Comparison of ENCODE assay signal across 21 cellular contexts in genomic region chr17:34285304-34285792, GRCh38. TPM values are rescaled to one million over a fixed set of nuclear protein-coding genes. Genes with fewer than 3 reads are reported as not detected.
"Had no signal": no experiment of that assay in that cellular context is flagged by ENCODE, and none has a peak within 500 bp of the region (broad histone marks: within the 10 kb centered on the region; RNA-seq: fewer than 3 reads in every experiment).

Gene CCL11 (plus strand): TSS chr17:34285742. CDS start chr17:34285809, 67 bp downstream.

- H3K27ac Mint-ChIP-seq: activated CD4-positive, alpha-beta memory T cell treated with anti-CD3 and anti-CD28 coated beads, Interleukin-2, amount 10 ng/mL, durations not matched to agents 7 days and 5 days; activated naive CD4-positive, alpha-beta T cell treated with anti-CD3 and anti-CD28 coated beads, Interleukin-2, amount 10 ng/mL, durations not matched to agents 7 days and 5 days; activated T-cell treated with anti-CD3 and anti-CD28 coated beads, Interleukin-2, amount 50 U/mL, for 72 hours; immature natural killer cell; stimulated activated memory B cell treated with anti-CD40 and anti-IgM and Interleukin-4, amounts not matched to agents 10 μg/mL and 1 μg/mL and 100 μg/mL, for 72 hours; WTC11 had no signal

- H3K36me3 Mint-ChIP-seq: activated naive CD4-positive, alpha-beta T cell treated with anti-CD3 and anti-CD28 coated beads, Interleukin-2, amount 10 ng/mL, durations not matched to agents 7 days and 5 days; immature natural killer cell; stimulated activated memory B cell treated with anti-CD40 and anti-IgM and Interleukin-4, amounts not matched to agents 10 μg/mL and 1 μg/mL and 100 μg/mL, for 72 hours; WTC11 had no signal

- H3K9me3 Mint-ChIP-seq: activated CD4-positive, alpha-beta memory T cell treated with anti-CD3 and anti-CD28 coated beads, Interleukin-2, amount 10 ng/mL, durations not matched to agents 7 days and 5 days; activated naive CD4-positive, alpha-beta T cell treated with anti-CD3 and anti-CD28 coated beads, Interleukin-2, amount 10 ng/mL, durations not matched to agents 7 days and 5 days; activated T-cell treated with anti-CD3 and anti-CD28 coated beads, Interleukin-2, amount 50 U/mL, for 72 hours; immature natural killer cell; nephron; WTC11 had no signal

- H3K4me3 Mint-ChIP-seq: activated CD4-positive, alpha-beta memory T cell treated with anti-CD3 and anti-CD28 coated beads, Interleukin-2, amount 10 ng/mL, durations not matched to agents 7 days and 5 days; activated naive CD4-positive, alpha-beta T cell treated with anti-CD3 and anti-CD28 coated beads, Interleukin-2, amount 10 ng/mL, durations not matched to agents 7 days and 5 days; activated T-cell treated with anti-CD3 and anti-CD28 coated beads, Interleukin-2, amount 50 U/mL, for 72 hours; immature natural killer cell; nephron; stimulated activated memory B cell treated with anti-CD40 and anti-IgM and Interleukin-4, amounts not matched to agents 10 μg/mL and 1 μg/mL and 100 μg/mL, for 72 hours; WTC11 had no signal

- H3K4me1 Mint-ChIP-seq: activated CD4-positive, alpha-beta memory T cell treated with anti-CD3 and anti-CD28 coated beads, Interleukin-2, amount 10 ng/mL, durations not matched to agents 7 days and 5 days; activated naive CD4-positive, alpha-beta T cell treated with anti-CD3 and anti-CD28 coated beads, Interleukin-2, amount 10 ng/mL, durations not matched to agents 7 days and 5 days; immature natural killer cell; stimulated activated memory B cell treated with anti-CD40 and anti-IgM and Interleukin-4, amounts not matched to agents 10 μg/mL and 1 μg/mL and 100 μg/mL, for 72 hours; WTC11 had no signal

- ATAC-seq: activated T-cell treated with anti-CD3 and anti-CD28 coated beads, Interleukin-2, amount 50 U/mL, for 72 hours; sciatic nerve; stimulated activated memory B cell treated with anti-CD40 and anti-IgM and Interleukin-4, amounts not matched to agents 10 μg/mL and 1 μg/mL and 100 μg/mL, for 72 hours; WTC11 had no signal

- DNase-seq: activated CD4-positive, alpha-beta memory T cell treated with anti-CD3 and anti-CD28 coated beads, Interleukin-2, amount 10 ng/mL, durations not matched to agents 7 days and 5 days; activated CD4-positive, alpha-beta T cell treated with anti-CD3 and anti-CD28 coated beads for 48 hours; activated effector memory CD4-positive, alpha-beta T cell treated with anti-CD3 and anti-CD28 coated beads, Interleukin-2, amount 50 U/mL, for 16 hours; activated naive CD4-positive, alpha-beta T cell treated with anti-CD3 and anti-CD28 coated beads, Interleukin-2, amount 10 ng/mL, durations not matched to agents 7 days and 5 days; activated T-cell treated with anti-CD3 and anti-CD28 coated beads, Interleukin-2, amount 50 U/mL, for 72 hours; immature natural killer cell; stimulated activated CD4-positive, alpha-beta T cell treated with anti-CD3 and anti-CD28 coated beads, Interleukin-15, amount 100 ng/mL, for 24 hours; stomach; T-helper 1 cell had no signal

RNA-seq across cellular contexts. Expression of gene CCL11, which starts in this region (rescaled TPM):
- total RNA-seq: activated CD4-positive, alpha-beta memory T cell treated with anti-CD3 and anti-CD28 coated beads, Interleukin-2, amount 10 ng/mL, durations not matched to agents 7 days and 5 days; activated T-cell treated with anti-CD3 and anti-CD28 coated beads, Interleukin-2, amount 50 U/mL, for 72 hours; cerebellum; dermis microvascular lymphatic vessel endothelial cell; kidney epithelial cell; liver; myocyte; pulmonary artery endothelial cell; smooth muscle cell; suprapubic skin; WTC11 had no signal
